ENCODE assay signal across 36 cellular contexts in genomic region chr2:174191342-174191886, GRCh38.
"Had no signal": no experiment of that assay in that cellular context is flagged by ENCODE, and none has a peak within 500 bp of the region (broad histone marks: within the 10 kb centered on the region; RNA-seq: fewer than 3 reads in every experiment).

No MANE protein-coding gene starts in this region.

- H3K36me3 ChIP-seq: adrenal gland, esophagus muscularis mucosa, gastrocnemius medialis, WERI-Rb-1 had no signal

- H3K27ac ChIP-seq: adrenal gland, body of pancreas, esophagus muscularis mucosa, foreskin keratinocyte, gastrocnemius medialis had no signal

- H3K9me3 ChIP-seq: adrenal gland, body of pancreas, esophagus muscularis mucosa, gastrocnemius medialis had no signal

- H3K4me3 ChIP-seq: adrenal gland, body of pancreas, esophagus muscularis mucosa, gastrocnemius medialis had no signal

- H3K4me1 Mint-ChIP-seq: activated CD4-positive, alpha-beta T cell treated with anti-CD3 and anti-CD28 coated beads, Interleukin-2, amount 10 ng/mL, durations not matched to agents 24 days and 14 days; activated naive CD8-positive, alpha-beta T cell treated with anti-CD3 and anti-CD28 coated beads, Interleukin-2, amount 50 U/mL, for 24 hours had no signal

- H3K27ac Mint-ChIP-seq: activated CD4-positive, alpha-beta memory T cell treated with anti-CD3 and anti-CD28 coated beads for 36 hours; activated CD4-positive, alpha-beta T cell treated with anti-CD3 and anti-CD28 coated beads for 36 hours; activated CD4-positive, alpha-beta T cell treated with anti-CD3 and anti-CD28 coated beads, Interleukin-2, amount 10 ng/mL, durations not matched to agents 24 days and 14 days; activated CD8-positive, alpha-beta memory T cell treated with anti-CD3 and anti-CD28 coated beads, Interleukin-2, amount 10 ng/mL, durations not matched to agents 7 days and 5 days; activated CD8-positive, alpha-beta T cell treated with anti-CD3 and anti-CD28 coated beads, Interleukin-2, amount 10 ng/mL, durations not matched to agents 7 days and 5 days; activated naive CD4-positive, alpha-beta T cell treated with anti-CD3 and anti-CD28 coated beads for 36 hours; activated naive CD4-positive, alpha-beta T cell treated with anti-CD3 and anti-CD28 coated beads, Interleukin-2, amount 50 U/mL, for 24 hours; activated naive CD8-positive, alpha-beta T cell treated with anti-CD3 and anti-CD28 coated beads for 36 hours; activated naive CD8-positive, alpha-beta T cell treated with anti-CD3 and anti-CD28 coated beads, Interleukin-2, amount 50 U/mL, for 24 hours; activated T-helper 1 cell treated with anti-CD3 and anti-CD28 coated beads, Interleukin-12 subunit alpha, Interleukin-12 subunit beta, Interleukin-2, Interleukin-4 antibody, amounts not matched to agents 30 ng/mL and 10 ng/mL and 1 ng/mL, durations not matched to agents 14 hours and 24 hours and 36 hours; activated T-helper 2 cell treated with anti-CD3 and anti-CD28 coated beads, Interferon-gamma antibody, Interleukin-2, Interleukin-4, amounts not matched to agents 10 μg/mL and 5 μg/mL and 100 μg/mL, durations not matched to agents 14 hours and 24 hours and 36 hours; effector memory CD8-positive, alpha-beta T cell; T-helper 17 cell; T-helper 2 cell treated with Interferon-gamma antibody and Interleukin-4, amounts not matched to agents 5 μg/mL and 100 μg/mL, for 36 hours had no signal

- DNase-seq: activated CD4-positive, alpha-beta memory T cell treated with anti-CD3 and anti-CD28 coated beads for 36 hours; activated CD4-positive, alpha-beta T cell treated with anti-CD3 and anti-CD28 coated beads for 36 hours; activated CD4-positive, alpha-beta T cell treated with anti-CD3 and anti-CD28 coated beads, Interleukin-2, amount 10 ng/mL, durations not matched to agents 24 days and 14 days; activated CD4-positive, CD25-positive, alpha-beta regulatory T cell; activated CD4-positive, CD25-positive, alpha-beta regulatory T cell treated with anti-CD3 and anti-CD28 coated beads, Interleukin-2, amount 50 U/mL, for 72 hours; activated CD8-positive, alpha-beta memory T cell treated with anti-CD3 and anti-CD28 coated beads, Interleukin-2, amount 10 ng/mL, durations not matched to agents 7 days and 5 days; activated CD8-positive, alpha-beta memory T cell treated with anti-CD3 and anti-CD28 coated beads, Interleukin-2, amount 50 U/mL, for 4 hours; activated CD8-positive, alpha-beta T cell treated with anti-CD3 and anti-CD28 coated beads, Interleukin-2, amount 10 ng/mL, durations not matched to agents 7 days and 5 days; activated effector memory CD4-positive, alpha-beta T cell treated with anti-CD3 and anti-CD28 coated beads, Interleukin-2, amount 50 U/mL, for 16 hours; activated naive CD4-positive, alpha-beta T cell treated with anti-CD3 and anti-CD28 coated beads for 36 hours; activated naive CD8-positive, alpha-beta T cell treated with anti-CD3 and anti-CD28 coated beads for 36 hours; activated naive CD8-positive, alpha-beta T cell treated with anti-CD3 and anti-CD28 coated beads, Interleukin-2, amount 50 U/mL, for 24 hours; activated T-cell treated with anti-CD3 and anti-CD28 coated beads, Interleukin-2, amount 50 U/mL, for 1 hour; activated T-cell treated with anti-CD3 and anti-CD28 coated beads, Interleukin-2, amount 50 U/mL, for 48 hours; adrenal gland; amygdala; aorta; body of pancreas; caudate nucleus; cortex of kidney; dermis blood vessel endothelial cell; effector CD4-positive, alpha-beta T cell; effector memory CD8-positive, alpha-beta T cell; erythroblast; foreskin keratinocyte; gastrocnemius medialis; glutamatergic neuron; T-helper 1 cell; T-helper 17 cell; T1000; WERI-Rb-1 had no signal

- H3K9me3 Mint-ChIP-seq: activated CD4-positive, alpha-beta memory T cell treated with anti-CD3 and anti-CD28 coated beads for 36 hours; activated naive CD4-positive, alpha-beta T cell treated with anti-CD3 and anti-CD28 coated beads for 36 hours; activated naive CD4-positive, alpha-beta T cell treated with anti-CD3 and anti-CD28 coated beads, Interleukin-2, amount 50 U/mL, for 24 hours; activated naive CD8-positive, alpha-beta T cell treated with anti-CD3 and anti-CD28 coated beads for 36 hours; activated naive CD8-positive, alpha-beta T cell treated with anti-CD3 and anti-CD28 coated beads, Interleukin-2, amount 50 U/mL, for 24 hours; activated T-helper 1 cell treated with anti-CD3 and anti-CD28 coated beads, Interleukin-12 subunit alpha, Interleukin-12 subunit beta, Interleukin-2, Interleukin-4 antibody, amounts not matched to agents 30 ng/mL and 10 ng/mL and 1 ng/mL, durations not matched to agents 14 hours and 24 hours and 36 hours; activated T-helper 2 cell treated with anti-CD3 and anti-CD28 coated beads, Interferon-gamma antibody, Interleukin-2, Interleukin-4, amounts not matched to agents 10 μg/mL and 5 μg/mL and 100 μg/mL, durations not matched to agents 14 hours and 24 hours and 36 hours; effector memory CD8-positive, alpha-beta T cell; T-helper 2 cell treated with Interferon-gamma antibody and Interleukin-4, amounts not matched to agents 5 μg/mL and 100 μg/mL, for 36 hours had no signal

- H3K4me1 ChIP-seq: gastrocnemius medialis had no signal

- H3K4me3 Mint-ChIP-seq: activated CD4-positive, alpha-beta memory T cell treated with anti-CD3 and anti-CD28 coated beads for 36 hours; activated CD4-positive, alpha-beta T cell treated with anti-CD3 and anti-CD28 coated beads for 36 hours; activated CD4-positive, alpha-beta T cell treated with anti-CD3 and anti-CD28 coated beads, Interleukin-2, amount 10 ng/mL, durations not matched to agents 24 days and 14 days; activated CD8-positive, alpha-beta memory T cell treated with anti-CD3 and anti-CD28 coated beads, Interleukin-2, amount 10 ng/mL, durations not matched to agents 7 days and 5 days; activated CD8-positive, alpha-beta T cell treated with anti-CD3 and anti-CD28 coated beads, Interleukin-2, amount 10 ng/mL, durations not matched to agents 7 days and 5 days; activated naive CD4-positive, alpha-beta T cell treated with anti-CD3 and anti-CD28 coated beads for 36 hours; activated naive CD4-positive, alpha-beta T cell treated with anti-CD3 and anti-CD28 coated beads, Interleukin-2, amount 50 U/mL, for 24 hours; activated naive CD8-positive, alpha-beta T cell treated with anti-CD3 and anti-CD28 coated beads for 36 hours; activated naive CD8-positive, alpha-beta T cell treated with anti-CD3 and anti-CD28 coated beads, Interleukin-2, amount 50 U/mL, for 24 hours; activated T-helper 1 cell treated with anti-CD3 and anti-CD28 coated beads, Interleukin-12 subunit alpha, Interleukin-12 subunit beta, Interleukin-2, Interleukin-4 antibody, amounts not matched to agents 30 ng/mL and 10 ng/mL and 1 ng/mL, durations not matched to agents 14 hours and 24 hours and 36 hours; effector memory CD8-positive, alpha-beta T cell; T-helper 17 cell; T-helper 2 cell treated with Interferon-gamma antibody and Interleukin-4, amounts not matched to agents 5 μg/mL and 100 μg/mL, for 36 hours had no signal

- H3K27me3 Mint-ChIP-seq: activated CD4-positive, alpha-beta memory T cell treated with anti-CD3 and anti-CD28 coated beads for 36 hours; activated CD4-positive, alpha-beta T cell treated with anti-CD3 and anti-CD28 coated beads for 36 hours; activated CD4-positive, alpha-beta T cell treated with anti-CD3 and anti-CD28 coated beads, Interleukin-2, amount 10 ng/mL, durations not matched to agents 24 days and 14 days; activated CD8-positive, alpha-beta memory T cell treated with anti-CD3 and anti-CD28 coated beads, Interleukin-2, amount 10 ng/mL, durations not matched to agents 7 days and 5 days; activated naive CD4-positive, alpha-beta T cell treated with anti-CD3 and anti-CD28 coated beads, Interleukin-2, amount 50 U/mL, for 24 hours; activated naive CD8-positive, alpha-beta T cell treated with anti-CD3 and anti-CD28 coated beads for 36 hours; activated naive CD8-positive, alpha-beta T cell treated with anti-CD3 and anti-CD28 coated beads, Interleukin-2, amount 50 U/mL, for 24 hours; effector memory CD8-positive, alpha-beta T cell; T-helper 17 cell had no signal

- H3K27me3 ChIP-seq: adrenal gland, body of pancreas, esophagus muscularis mucosa, foreskin keratinocyte, gastrocnemius medialis had no signal

- ATAC-seq: activated CD4-positive, alpha-beta T cell treated with anti-CD3 and anti-CD28 coated beads for 36 hours; activated CD8-positive, alpha-beta memory T cell treated with anti-CD3 and anti-CD28 coated beads, Interleukin-2, amount 10 ng/mL, durations not matched to agents 7 days and 5 days; activated CD8-positive, alpha-beta T cell treated with anti-CD3 and anti-CD28 coated beads, Interleukin-2, amount 10 ng/mL, durations not matched to agents 7 days and 5 days; activated naive CD8-positive, alpha-beta T cell treated with anti-CD3 and anti-CD28 coated beads, Interleukin-2, amount 50 U/mL, for 24 hours; body of pancreas; effector memory CD8-positive, alpha-beta T cell; foreskin keratinocyte; gastrocnemius medialis; T-helper 17 cell had no signal

- H3K36me3 Mint-ChIP-seq: activated CD4-positive, alpha-beta memory T cell treated with anti-CD3 and anti-CD28 coated beads for 36 hours had no signal
